Comparison of ENCODE assay signal across 15 cellular contexts in the genomic region with DNA sequence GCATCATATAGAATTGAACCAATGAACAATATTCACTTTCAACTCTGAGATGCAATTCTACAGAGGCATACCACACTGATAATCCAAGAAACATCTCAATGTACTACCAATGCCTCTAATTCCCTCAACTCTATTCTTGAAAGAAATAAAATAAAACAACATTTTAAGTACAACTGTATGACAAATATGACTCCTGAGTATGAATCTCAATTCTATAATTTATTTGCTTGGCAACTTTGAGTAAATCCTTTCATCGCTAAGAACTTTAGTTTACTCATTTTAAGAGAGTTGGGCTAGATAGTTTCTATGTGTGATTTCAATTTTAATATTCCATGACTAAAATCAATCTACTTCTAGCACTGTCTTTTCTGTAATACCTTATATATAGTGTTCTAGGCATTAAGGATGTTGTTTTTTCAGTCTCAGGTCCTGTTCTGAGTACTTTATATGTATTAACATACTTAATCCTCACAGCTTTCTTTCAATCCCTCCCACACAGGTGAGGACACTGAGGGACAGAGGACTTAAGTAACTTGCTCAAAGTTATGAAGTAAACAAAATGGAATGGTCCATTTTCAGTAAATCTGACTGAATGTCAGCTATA. TPM values are rescaled to one million over a fixed set of nuclear protein-coding genes. Genes with fewer than 3 reads are reported as not detected.
A peak's percentile ranks its signal among the peaks of the same experiment; 100 is the strongest.
DNase-seq lines count a peak whose midpoint lies in the region; ATAC-seq and TF ChIP-seq lines count a peak whose summit lies in the region.
"Had no signal": no experiment of that assay in that cellular context is flagged by ENCODE, and none has a peak within 500 bp of the region (broad histone marks: within the 10 kb centered on the region; RNA-seq: fewer than 3 reads in every experiment).

No MANE protein-coding gene starts in this region.

- peak overlapping the region; percentile 36 for H3K27ac Mint-ChIP-seq in activated CD8-positive, alpha-beta T cell treated with anti-CD3 and anti-CD28 coated beads for 36 hours
- H3K27ac Mint-ChIP-seq in activated CD8-positive, alpha-beta T cell treated with anti-CD3 and anti-CD28 coated beads, Interleukin-2, amount 10 ng/mL, durations not matched to agents 7 days and 5 days, result no peak overlapping the region
- no peak overlapping the region for H3K27ac Mint-ChIP-seq in activated naive CD4-positive, alpha-beta T cell treated with anti-CD3 and anti-CD28 coated beads, Interleukin-2, amount 50 U/mL, for 72 hours
- H3K27ac Mint-ChIP-seq in activated T-helper 17 cell treated with anti-CD3 and anti-CD28 coated beads, Interleukin-2, amount 50 U/mL, for 72 hours, result peak overlapping the region; percentile 73
- H3K27ac Mint-ChIP-seq in stimulated activated naive CD8-positive, alpha-beta T cell treated with anti-CD3 and anti-CD28 coated beads, Interleukin-15, amount 100 ng/mL, for 72 hours, result peak overlapping the region in 1 of 2 donors; percentile 40
- H3K27ac Mint-ChIP-seq: B cell; CD8-positive, alpha-beta T cell; H9; IgD-negative memory B cell had no signal

- CTCF ChIA-PET in activated CD8-positive, alpha-beta T cell treated with anti-CD3 and anti-CD28 coated beads for 36 hours (lab: Charles Lee), result interaction anchor here (0.7 to 5.0 kb wide), 5 partner anchors 8 to 119 kb away, joined by 3 to 21 read pairs (median 4); no protein-coding TSS in a partner anchor
- CTCF ChIA-PET in activated CD8-positive, alpha-beta T cell treated with anti-CD3 and anti-CD28 coated beads, Interleukin-2, amount 10 ng/mL, durations not matched to agents 7 days and 5 days (lab: Charles Lee), result interaction anchor here (1.1 to 2.2 kb wide), 3 partner anchors 22 to 119 kb away, joined by 3 to 7 read pairs (median 5); no protein-coding TSS in a partner anchor

- peaks cover 5% of the 10 kb centered on the region for H3K4me1 Mint-ChIP-seq in activated CD8-positive, alpha-beta T cell treated with anti-CD3 and anti-CD28 coated beads for 36 hours (ENCODE audit: low read depth)
- no peaks in the 10 kb centered on the region for H3K4me1 Mint-ChIP-seq in activated CD8-positive, alpha-beta T cell treated with anti-CD3 and anti-CD28 coated beads, Interleukin-2, amount 10 ng/mL, durations not matched to agents 7 days and 5 days (ENCODE audit: low read depth)
- H3K4me1 Mint-ChIP-seq in activated T-helper 17 cell treated with anti-CD3 and anti-CD28 coated beads, Interleukin-2, amount 50 U/mL, for 72 hours, result peaks cover 19% of the 10 kb centered on the region
- H3K4me1 Mint-ChIP-seq in stimulated activated naive CD8-positive, alpha-beta T cell treated with anti-CD3 and anti-CD28 coated beads, Interleukin-15, amount 100 ng/mL, for 72 hours, result no peaks in the 10 kb centered on the region
- H3K4me1 Mint-ChIP-seq: B cell, IgD-negative memory B cell had no signal

- ATAC-seq in activated CD8-positive, alpha-beta T cell treated with anti-CD3 and anti-CD28 coated beads for 36 hours, result peak; percentile 80
- ATAC-seq in activated CD8-positive, alpha-beta T cell treated with anti-CD3 and anti-CD28 coated beads, Interleukin-2, amount 10 ng/mL, durations not matched to agents 7 days and 5 days, result no peak
- ATAC-seq in activated naive CD4-positive, alpha-beta T cell treated with anti-CD3 and anti-CD28 coated beads, Interleukin-2, amount 50 U/mL, for 72 hours, result peak; percentile 57 to 98
- ATAC-seq in activated T-helper 17 cell treated with anti-CD3 and anti-CD28 coated beads, Interleukin-2, amount 50 U/mL, for 72 hours (replicated peaks), result peak; percentile 94
- ATAC-seq in stimulated activated naive CD8-positive, alpha-beta T cell treated with anti-CD3 and anti-CD28 coated beads, Interleukin-15, amount 100 ng/mL, for 72 hours, result peak; percentile 93
- ATAC-seq: CD8-positive, alpha-beta T cell; HepG2 had no signal

- intact Hi-C loops in activated CD8-positive, alpha-beta T cell treated with anti-CD3 and anti-CD28 coated beads for 36 hours (cut with micrococcal nuclease), result no loop called here

- H3K36me3 Mint-ChIP-seq in activated CD8-positive, alpha-beta T cell treated with anti-CD3 and anti-CD28 coated beads for 36 hours (ENCODE audit: low read depth), result peaks cover 20% of the 10 kb centered on the region
- H3K36me3 Mint-ChIP-seq in activated CD8-positive, alpha-beta T cell treated with anti-CD3 and anti-CD28 coated beads, Interleukin-2, amount 10 ng/mL, durations not matched to agents 7 days and 5 days (ENCODE audit: low read depth), result peaks cover 45% of the 10 kb centered on the region
- H3K36me3 Mint-ChIP-seq in activated naive CD4-positive, alpha-beta T cell treated with anti-CD3 and anti-CD28 coated beads, Interleukin-2, amount 50 U/mL, for 72 hours, result peaks cover 0 to 23% of the 10 kb centered on the region in 2 donors
- peaks cover 94% of the 10 kb centered on the region for H3K36me3 Mint-ChIP-seq in activated T-helper 17 cell treated with anti-CD3 and anti-CD28 coated beads, Interleukin-2, amount 50 U/mL, for 72 hours (ENCODE audit: low read depth)
- H3K36me3 Mint-ChIP-seq: IgD-negative memory B cell had no signal

- no peak for TF ChIP-seq CTCF in activated CD8-positive, alpha-beta T cell treated with anti-CD3 and anti-CD28 coated beads for 36 hours (IDR thresholded peaks at IDR 0.05)

- no peaks in the 10 kb centered on the region for H3K9me3 Mint-ChIP-seq in activated CD8-positive, alpha-beta T cell treated with anti-CD3 and anti-CD28 coated beads for 36 hours
- no peaks in the 10 kb centered on the region for H3K9me3 Mint-ChIP-seq in activated CD8-positive, alpha-beta T cell treated with anti-CD3 and anti-CD28 coated beads, Interleukin-2, amount 10 ng/mL, durations not matched to agents 7 days and 5 days (ENCODE audit: insufficient read depth)
- no peaks in the 10 kb centered on the region for H3K9me3 Mint-ChIP-seq in activated naive CD4-positive, alpha-beta T cell treated with anti-CD3 and anti-CD28 coated beads, Interleukin-2, amount 50 U/mL, for 72 hours
- no peaks in the 10 kb centered on the region for H3K9me3 Mint-ChIP-seq in activated T-helper 17 cell treated with anti-CD3 and anti-CD28 coated beads, Interleukin-2, amount 50 U/mL, for 72 hours
- H3K9me3 Mint-ChIP-seq in stimulated activated naive CD8-positive, alpha-beta T cell treated with anti-CD3 and anti-CD28 coated beads, Interleukin-15, amount 100 ng/mL, for 72 hours, result no peaks in the 10 kb centered on the region
- H3K9me3 Mint-ChIP-seq: CD8-positive, alpha-beta T cell; H9; IgD-negative memory B cell had no signal

- H3K27me3 Mint-ChIP-seq in activated CD8-positive, alpha-beta T cell treated with anti-CD3 and anti-CD28 coated beads for 36 hours, result no peaks in the 10 kb centered on the region
- no peaks in the 10 kb centered on the region for H3K27me3 Mint-ChIP-seq in activated CD8-positive, alpha-beta T cell treated with anti-CD3 and anti-CD28 coated beads, Interleukin-2, amount 10 ng/mL, durations not matched to agents 7 days and 5 days (ENCODE audit: low read depth)
- no peaks in the 10 kb centered on the region for H3K27me3 Mint-ChIP-seq in activated T-helper 17 cell treated with anti-CD3 and anti-CD28 coated beads, Interleukin-2, amount 50 U/mL, for 72 hours
- H3K27me3 Mint-ChIP-seq in stimulated activated naive CD8-positive, alpha-beta T cell treated with anti-CD3 and anti-CD28 coated beads, Interleukin-15, amount 100 ng/mL, for 72 hours, result no peaks in the 10 kb centered on the region
- H3K27me3 Mint-ChIP-seq: B cell, IgD-negative memory B cell had no signal

- no peak for DNase-seq in activated CD8-positive, alpha-beta T cell treated with anti-CD3 and anti-CD28 coated beads for 36 hours
- DNase-seq in activated CD8-positive, alpha-beta T cell treated with anti-CD3 and anti-CD28 coated beads, Interleukin-2, amount 10 ng/mL, durations not matched to agents 7 days and 5 days, result no peak
- DNase-seq in activated naive CD4-positive, alpha-beta T cell treated with anti-CD3 and anti-CD28 coated beads, Interleukin-2, amount 50 U/mL, for 72 hours (ENCODE audit: low spot score in 2 of 2), result no peak
- DNase-seq in activated naive CD4-positive, alpha-beta T cell (lab: John Stamatoyannopoulos, UW), result no peak
- DNase-seq in stimulated activated naive CD8-positive, alpha-beta T cell treated with anti-CD3 and anti-CD28 coated beads, Interleukin-15, amount 100 ng/mL, for 72 hours, result no peak
- no peak for DNase-seq in foreskin melanocyte
- DNase-seq: Calu3; CD8-positive, alpha-beta T cell; DMS79 treated with DMSO at 0.1 percent for 48 hours; GF-D8; H9 had no signal

- POLR2A ChIA-PET in activated CD8-positive, alpha-beta T cell treated with anti-CD3 and anti-CD28 coated beads for 36 hours (lab: Charles Lee), result no interaction called here
- POLR2A ChIA-PET in activated CD8-positive, alpha-beta T cell treated with anti-CD3 and anti-CD28 coated beads, Interleukin-2, amount 10 ng/mL, durations not matched to agents 7 days and 5 days (lab: Charles Lee), result no interaction called here

- no peak overlapping the region for H3K4me3 Mint-ChIP-seq in activated CD8-positive, alpha-beta T cell treated with anti-CD3 and anti-CD28 coated beads for 36 hours
- H3K4me3 Mint-ChIP-seq in activated CD8-positive, alpha-beta T cell treated with anti-CD3 and anti-CD28 coated beads, Interleukin-2, amount 10 ng/mL, durations not matched to agents 7 days and 5 days, result no peak overlapping the region
- no peak overlapping the region for H3K4me3 Mint-ChIP-seq in activated T-helper 17 cell treated with anti-CD3 and anti-CD28 coated beads, Interleukin-2, amount 50 U/mL, for 72 hours
- no peak overlapping the region for H3K4me3 Mint-ChIP-seq in stimulated activated naive CD8-positive, alpha-beta T cell treated with anti-CD3 and anti-CD28 coated beads, Interleukin-15, amount 100 ng/mL, for 72 hours
- H3K4me3 Mint-ChIP-seq: B cell; CD8-positive, alpha-beta T cell; H9; IgD-negative memory B cell had no signal

RNA-seq across cellular contexts. Expression of a gene that starts 33.4 kb away (rescaled TPM):
- total RNA-seq in activated CD8-positive, alpha-beta T cell treated with anti-CD3 and anti-CD28 coated beads for 36 hours, result 10 to 100 TPM; 14.8 to 16.1 TPM
- 10 to 100 TPM; 23.3 to 23.4 TPM for total RNA-seq in activated CD8-positive, alpha-beta T cell treated with anti-CD3 and anti-CD28 coated beads, Interleukin-2, amount 10 ng/mL, durations not matched to agents 7 days and 5 days
- total RNA-seq in activated naive CD4-positive, alpha-beta T cell treated with anti-CD3 and anti-CD28 coated beads, Interleukin-2, amount 50 U/mL, for 72 hours, result 10 to 100 TPM in 1 of 2 donors, 1 to 10 TPM in 1; 6.7 to 15.0 TPM
- total RNA-seq in activated T-helper 17 cell treated with anti-CD3 and anti-CD28 coated beads, Interleukin-2, amount 50 U/mL, for 72 hours, result 10 to 100 TPM; 16.3 to 20.4 TPM

Comparison
In these comparisons a context has a peak if more than half of its experiments do, and no peak if none do; other contexts are left out.
1. H3K27ac Mint-ChIP-seq: peak in activated CD8-positive, alpha-beta T cell treated with anti-CD3 and anti-CD28 coated beads for 36 hours (single experiment) and activated T-helper 17 cell treated with anti-CD3 and anti-CD28 coated beads, Interleukin-2, amount 50 U/mL, for 72 hours (single experiment); none in activated CD8-positive, alpha-beta T cell treated with anti-CD3 and anti-CD28 coated beads, Interleukin-2, amount 10 ng/mL, durations not matched to agents 7 days and 5 days (single experiment) and activated naive CD4-positive, alpha-beta T cell treated with anti-CD3 and anti-CD28 coated beads, Interleukin-2, amount 50 U/mL, for 72 hours (0 of 2).